Comparison of ENCODE assay signal across 6 cellular contexts in the genomic region with DNA sequence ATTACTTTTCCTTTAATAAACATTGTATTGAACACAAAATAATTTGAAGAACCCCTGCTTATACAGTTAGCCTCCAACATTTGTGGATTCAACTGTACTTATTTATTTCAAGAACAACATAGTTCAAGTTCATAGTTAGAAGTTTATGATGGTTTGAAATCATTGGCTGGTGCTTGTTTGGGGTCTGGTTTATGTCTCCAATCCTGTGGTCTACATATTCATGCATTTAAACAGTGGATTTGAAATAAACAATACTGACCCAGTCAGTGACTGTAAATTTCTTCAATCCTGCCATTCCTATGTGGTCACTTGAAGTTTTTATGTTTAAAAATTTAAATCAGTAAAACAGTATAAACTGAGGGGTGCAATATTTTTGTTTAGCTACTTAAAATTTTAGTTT.
"Had no signal": no experiment of that assay in that cellular context is flagged by ENCODE, and none has a peak within 500 bp of the region (broad histone marks: within the 10 kb centered on the region; RNA-seq: fewer than 3 reads in every experiment).

No MANE protein-coding gene starts in this region.

- ATAC-seq: HepG2 had no signal

- FAIRE-seq: HepG2, HTR-8/SVneo had no signal

- H3K4me3 ChIP-seq: K562 had no signal

- DNase-seq: IMR-90, KBM-7 had no signal

- H3K27ac ChIP-seq: HL-60 had no signal
